In genomic region chr2:197388866-197389587, GRCh38 we compare ENCODE assay signal across 1 cellular context.
TF ChIP-seq lines count a peak whose summit lies in the region.

No MANE protein-coding gene starts in this region.

TF ChIP-seq in K562, 482 proteins besides CTCF, POLR2A, EP300 and RAD21 (continued from another document):
- TF ChIP-seq, protein P1, sequence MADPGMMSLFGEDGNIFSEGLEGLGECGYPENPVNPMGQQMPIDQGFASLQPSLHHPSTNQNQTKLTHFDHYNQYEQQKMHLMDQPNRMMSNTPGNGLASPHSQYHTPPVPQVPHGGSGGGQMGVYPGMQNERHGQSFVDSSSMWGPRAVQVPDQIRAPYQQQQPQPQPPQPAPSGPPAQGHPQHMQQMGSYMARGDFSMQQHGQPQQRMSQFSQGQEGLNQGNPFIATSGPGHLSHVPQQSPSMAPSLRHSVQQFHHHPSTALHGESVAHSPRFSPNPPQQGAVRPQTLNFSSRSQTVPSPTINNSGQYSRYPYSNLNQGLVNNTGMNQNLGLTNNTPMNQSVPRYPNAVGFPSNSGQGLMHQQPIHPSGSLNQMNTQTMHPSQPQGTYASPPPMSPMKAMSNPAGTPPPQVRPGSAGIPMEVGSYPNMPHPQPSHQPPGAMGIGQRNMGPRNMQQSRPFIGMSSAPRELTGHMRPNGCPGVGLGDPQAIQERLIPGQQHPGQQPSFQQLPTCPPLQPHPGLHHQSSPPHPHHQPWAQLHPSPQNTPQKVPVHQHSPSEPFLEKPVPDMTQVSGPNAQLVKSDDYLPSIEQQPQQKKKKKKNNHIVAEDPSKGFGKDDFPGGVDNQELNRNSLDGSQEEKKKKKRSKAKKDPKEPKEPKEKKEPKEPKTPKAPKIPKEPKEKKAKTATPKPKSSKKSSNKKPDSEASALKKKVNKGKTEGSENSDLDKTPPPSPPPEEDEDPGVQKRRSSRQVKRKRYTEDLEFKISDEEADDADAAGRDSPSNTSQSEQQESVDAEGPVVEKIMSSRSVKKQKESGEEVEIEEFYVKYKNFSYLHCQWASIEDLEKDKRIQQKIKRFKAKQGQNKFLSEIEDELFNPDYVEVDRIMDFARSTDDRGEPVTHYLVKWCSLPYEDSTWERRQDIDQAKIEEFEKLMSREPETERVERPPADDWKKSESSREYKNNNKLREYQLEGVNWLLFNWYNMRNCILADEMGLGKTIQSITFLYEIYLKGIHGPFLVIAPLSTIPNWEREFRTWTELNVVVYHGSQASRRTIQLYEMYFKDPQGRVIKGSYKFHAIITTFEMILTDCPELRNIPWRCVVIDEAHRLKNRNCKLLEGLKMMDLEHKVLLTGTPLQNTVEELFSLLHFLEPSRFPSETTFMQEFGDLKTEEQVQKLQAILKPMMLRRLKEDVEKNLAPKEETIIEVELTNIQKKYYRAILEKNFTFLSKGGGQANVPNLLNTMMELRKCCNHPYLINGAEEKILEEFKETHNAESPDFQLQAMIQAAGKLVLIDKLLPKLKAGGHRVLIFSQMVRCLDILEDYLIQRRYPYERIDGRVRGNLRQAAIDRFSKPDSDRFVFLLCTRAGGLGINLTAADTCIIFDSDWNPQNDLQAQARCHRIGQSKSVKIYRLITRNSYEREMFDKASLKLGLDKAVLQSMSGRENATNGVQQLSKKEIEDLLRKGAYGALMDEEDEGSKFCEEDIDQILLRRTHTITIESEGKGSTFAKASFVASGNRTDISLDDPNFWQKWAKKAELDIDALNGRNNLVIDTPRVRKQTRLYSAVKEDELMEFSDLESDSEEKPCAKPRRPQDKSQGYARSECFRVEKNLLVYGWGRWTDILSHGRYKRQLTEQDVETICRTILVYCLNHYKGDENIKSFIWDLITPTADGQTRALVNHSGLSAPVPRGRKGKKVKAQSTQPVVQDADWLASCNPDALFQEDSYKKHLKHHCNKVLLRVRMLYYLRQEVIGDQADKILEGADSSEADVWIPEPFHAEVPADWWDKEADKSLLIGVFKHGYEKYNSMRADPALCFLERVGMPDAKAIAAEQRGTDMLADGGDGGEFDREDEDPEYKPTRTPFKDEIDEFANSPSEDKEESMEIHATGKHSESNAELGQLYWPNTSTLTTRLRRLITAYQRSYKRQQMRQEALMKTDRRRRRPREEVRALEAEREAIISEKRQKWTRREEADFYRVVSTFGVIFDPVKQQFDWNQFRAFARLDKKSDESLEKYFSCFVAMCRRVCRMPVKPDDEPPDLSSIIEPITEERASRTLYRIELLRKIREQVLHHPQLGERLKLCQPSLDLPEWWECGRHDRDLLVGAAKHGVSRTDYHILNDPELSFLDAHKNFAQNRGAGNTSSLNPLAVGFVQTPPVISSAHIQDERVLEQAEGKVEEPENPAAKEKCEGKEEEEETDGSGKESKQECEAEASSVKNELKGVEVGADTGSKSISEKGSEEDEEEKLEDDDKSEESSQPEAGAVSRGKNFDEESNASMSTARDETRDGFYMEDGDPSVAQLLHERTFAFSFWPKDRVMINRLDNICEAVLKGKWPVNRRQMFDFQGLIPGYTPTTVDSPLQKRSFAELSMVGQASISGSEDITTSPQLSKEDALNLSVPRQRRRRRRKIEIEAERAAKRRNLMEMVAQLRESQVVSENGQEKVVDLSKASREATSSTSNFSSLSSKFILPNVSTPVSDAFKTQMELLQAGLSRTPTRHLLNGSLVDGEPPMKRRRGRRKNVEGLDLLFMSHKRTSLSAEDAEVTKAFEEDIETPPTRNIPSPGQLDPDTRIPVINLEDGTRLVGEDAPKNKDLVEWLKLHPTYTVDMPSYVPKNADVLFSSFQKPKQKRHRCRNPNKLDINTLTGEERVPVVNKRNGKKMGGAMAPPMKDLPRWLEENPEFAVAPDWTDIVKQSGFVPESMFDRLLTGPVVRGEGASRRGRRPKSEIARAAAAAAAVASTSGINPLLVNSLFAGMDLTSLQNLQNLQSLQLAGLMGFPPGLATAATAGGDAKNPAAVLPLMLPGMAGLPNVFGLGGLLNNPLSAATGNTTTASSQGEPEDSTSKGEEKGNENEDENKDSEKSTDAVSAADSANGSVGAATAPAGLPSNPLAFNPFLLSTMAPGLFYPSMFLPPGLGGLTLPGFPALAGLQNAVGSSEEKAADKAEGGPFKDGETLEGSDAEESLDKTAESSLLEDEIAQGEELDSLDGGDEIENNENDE (IDR thresholded peaks at IDR 0.05; ENCODE audit: low read depth, low read length) = no peak
